In the genomic region with DNA sequence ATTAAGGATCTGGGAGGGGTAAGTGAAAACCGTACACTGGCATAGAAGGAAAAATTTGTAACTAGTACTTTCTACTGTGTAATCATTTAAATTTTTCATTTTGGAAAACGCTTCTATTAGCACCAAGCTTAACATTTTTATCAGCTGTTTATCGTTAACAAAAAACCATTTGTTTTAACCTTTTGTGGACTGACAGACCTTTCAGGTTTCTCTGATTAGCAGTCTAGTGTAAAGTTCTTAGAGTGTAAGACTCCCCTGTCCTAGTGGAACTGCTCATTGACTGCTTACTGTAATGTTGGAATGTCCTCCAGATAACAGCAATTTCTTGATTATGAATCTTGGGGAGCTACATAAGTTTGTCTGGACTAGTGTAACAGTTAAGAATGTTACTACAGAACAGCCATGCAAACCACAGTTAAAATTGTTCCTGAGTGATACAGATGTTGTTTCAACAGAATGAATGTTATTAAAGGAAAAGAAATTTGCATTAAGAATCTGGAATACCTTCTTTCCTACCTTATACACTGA, we compare ENCODE assay signal across 2 cellular contexts.
TF ChIP-seq lines count a peak whose summit lies in the region.

No MANE protein-coding gene starts in this region.

TF ChIP-seq in K562, 482 proteins besides CTCF, POLR2A, EP300 and RAD21 (continues in another document):
- TF ChIP-seq GATAD2B (IDR thresholded peaks at IDR 0.05; ENCODE audit: borderline replicate concordance) (peak; percentile 27; the same call in 1 of the 2 replicates), RBFOX2 (IDR thresholded peaks at IDR 0.05; ENCODE audit: low read depth, low read length) (peak; percentile 50), ZNF668 (CRISPR knock-in tag; IDR thresholded peaks at IDR 0.05) (0 out of 2 replicates have a peak, but pooled peaks have one; percentile 26), NCOA2 (IDR thresholded peaks at IDR 0.05; ENCODE audit: partially characterized antibody in 2 of 2) (peak in 1 of 2 experiments; percentile 9), NCOR1 (IDR thresholded peaks at IDR 0.05) (0 out of 2 replicates have a peak, but pooled peaks have one; percentile 3), HDAC1 (IDR thresholded peaks at IDR 0.05) (peak in 1 of 2 experiments; percentile 16; a peak in 1 of 4 replicates), HMBOX1 (IDR thresholded peaks at IDR 0.05) (0 out of 2 replicates have a peak, but pooled peaks have one; percentile 18), CBX5 (IDR thresholded peaks at IDR 0.05; ENCODE audit: borderline replicate concordance, low read depth) (no peak), ZNF311 (CRISPR knock-in tag; IDR thresholded peaks at IDR 0.05) (no peak)
- TF ChIP-seq, protein P1, sequence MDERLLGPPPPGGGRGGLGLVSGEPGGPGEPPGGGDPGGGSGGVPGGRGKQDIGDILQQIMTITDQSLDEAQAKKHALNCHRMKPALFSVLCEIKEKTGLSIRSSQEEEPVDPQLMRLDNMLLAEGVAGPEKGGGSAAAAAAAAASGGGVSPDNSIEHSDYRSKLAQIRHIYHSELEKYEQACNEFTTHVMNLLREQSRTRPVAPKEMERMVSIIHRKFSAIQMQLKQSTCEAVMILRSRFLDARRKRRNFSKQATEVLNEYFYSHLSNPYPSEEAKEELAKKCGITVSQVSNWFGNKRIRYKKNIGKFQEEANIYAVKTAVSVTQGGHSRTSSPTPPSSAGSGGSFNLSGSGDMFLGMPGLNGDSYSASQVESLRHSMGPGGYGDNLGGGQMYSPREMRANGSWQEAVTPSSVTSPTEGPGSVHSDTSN (CRISPR knock-in tag; IDR thresholded peaks at IDR 0.05; ENCODE audit: low read depth), result no peak
- TF ChIP-seq, protein P1 (tag; conservative IDR thresholded peaks at IDR 0.05; ENCODE audit: low read depth), result 0 out of 2 replicates have a peak, but pooled peaks have one; percentile 29
- TF ChIP-seq, protein P2, sequence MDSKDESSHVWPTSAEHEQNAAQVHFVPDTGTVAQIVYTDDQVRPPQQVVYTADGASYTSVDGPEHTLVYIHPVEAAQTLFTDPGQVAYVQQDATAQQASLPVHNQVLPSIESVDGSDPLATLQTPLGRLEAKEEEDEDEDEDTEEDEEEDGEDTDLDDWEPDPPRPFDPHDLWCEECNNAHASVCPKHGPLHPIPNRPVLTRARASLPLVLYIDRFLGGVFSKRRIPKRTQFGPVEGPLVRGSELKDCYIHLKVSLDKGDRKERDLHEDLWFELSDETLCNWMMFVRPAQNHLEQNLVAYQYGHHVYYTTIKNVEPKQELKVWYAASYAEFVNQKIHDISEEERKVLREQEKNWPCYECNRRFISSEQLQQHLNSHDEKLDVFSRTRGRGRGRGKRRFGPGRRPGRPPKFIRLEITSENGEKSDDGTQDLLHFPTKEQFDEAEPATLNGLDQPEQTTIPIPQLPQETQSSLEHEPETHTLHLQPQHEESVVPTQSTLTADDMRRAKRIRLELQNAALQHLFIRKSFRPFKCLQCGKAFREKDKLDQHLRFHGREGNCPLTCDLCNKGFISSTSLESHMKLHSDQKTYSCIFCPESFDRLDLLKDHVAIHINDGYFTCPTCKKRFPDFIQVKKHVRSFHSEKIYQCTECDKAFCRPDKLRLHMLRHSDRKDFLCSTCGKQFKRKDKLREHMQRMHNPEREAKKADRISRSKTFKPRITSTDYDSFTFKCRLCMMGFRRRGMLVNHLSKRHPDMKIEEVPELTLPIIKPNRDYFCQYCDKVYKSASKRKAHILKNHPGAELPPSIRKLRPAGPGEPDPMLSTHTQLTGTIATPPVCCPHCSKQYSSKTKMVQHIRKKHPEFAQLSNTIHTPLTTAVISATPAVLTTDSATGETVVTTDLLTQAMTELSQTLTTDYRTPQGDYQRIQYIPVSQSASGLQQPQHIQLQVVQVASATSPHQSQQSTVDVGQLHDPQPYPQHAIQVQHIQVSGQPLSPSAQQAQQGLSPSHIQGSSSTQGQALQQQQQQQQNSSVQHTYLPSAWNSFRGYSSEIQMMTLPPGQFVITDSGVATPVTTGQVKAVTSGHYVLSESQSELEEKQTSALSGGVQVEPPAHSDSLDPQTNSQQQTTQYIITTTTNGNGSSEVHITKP (IDR thresholded peaks at IDR 0.05; ENCODE audit: partially characterized antibody), result peak; percentile 82

TF ChIP-seq in neural cell, 6 proteins besides CTCF, POLR2A, EP300 and RAD21:
- no peak for TF ChIP-seq POLR2AphosphoS5 (IDR thresholded peaks at IDR 0.05)
- TF ChIP-seq, protein P3, sequence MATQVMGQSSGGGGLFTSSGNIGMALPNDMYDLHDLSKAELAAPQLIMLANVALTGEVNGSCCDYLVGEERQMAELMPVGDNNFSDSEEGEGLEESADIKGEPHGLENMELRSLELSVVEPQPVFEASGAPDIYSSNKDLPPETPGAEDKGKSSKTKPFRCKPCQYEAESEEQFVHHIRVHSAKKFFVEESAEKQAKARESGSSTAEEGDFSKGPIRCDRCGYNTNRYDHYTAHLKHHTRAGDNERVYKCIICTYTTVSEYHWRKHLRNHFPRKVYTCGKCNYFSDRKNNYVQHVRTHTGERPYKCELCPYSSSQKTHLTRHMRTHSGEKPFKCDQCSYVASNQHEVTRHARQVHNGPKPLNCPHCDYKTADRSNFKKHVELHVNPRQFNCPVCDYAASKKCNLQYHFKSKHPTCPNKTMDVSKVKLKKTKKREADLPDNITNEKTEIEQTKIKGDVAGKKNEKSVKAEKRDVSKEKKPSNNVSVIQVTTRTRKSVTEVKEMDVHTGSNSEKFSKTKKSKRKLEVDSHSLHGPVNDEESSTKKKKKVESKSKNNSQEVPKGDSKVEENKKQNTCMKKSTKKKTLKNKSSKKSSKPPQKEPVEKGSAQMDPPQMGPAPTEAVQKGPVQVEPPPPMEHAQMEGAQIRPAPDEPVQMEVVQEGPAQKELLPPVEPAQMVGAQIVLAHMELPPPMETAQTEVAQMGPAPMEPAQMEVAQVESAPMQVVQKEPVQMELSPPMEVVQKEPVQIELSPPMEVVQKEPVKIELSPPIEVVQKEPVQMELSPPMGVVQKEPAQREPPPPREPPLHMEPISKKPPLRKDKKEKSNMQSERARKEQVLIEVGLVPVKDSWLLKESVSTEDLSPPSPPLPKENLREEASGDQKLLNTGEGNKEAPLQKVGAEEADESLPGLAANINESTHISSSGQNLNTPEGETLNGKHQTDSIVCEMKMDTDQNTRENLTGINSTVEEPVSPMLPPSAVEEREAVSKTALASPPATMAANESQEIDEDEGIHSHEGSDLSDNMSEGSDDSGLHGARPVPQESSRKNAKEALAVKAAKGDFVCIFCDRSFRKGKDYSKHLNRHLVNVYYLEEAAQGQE (IDR thresholded peaks at IDR 0.05; ENCODE audit: borderline replicate concordance), result no peak
- no peak for TF ChIP-seq MXI1 (conservative IDR thresholded peaks at IDR 0.05; ENCODE audit: poor library complexity, severe bottlenecking)
- TF ChIP-seq TAF1 (IDR thresholded peaks at IDR 0.05; ENCODE audit: low read depth), result no peak
- no peak for TF ChIP-seq EZH2 (IDR thresholded peaks at IDR 0.05; ENCODE audit: borderline replicate concordance, insufficient read depth, low read length, poor library complexity, severe bottlenecking)
- TF ChIP-seq SMC3 (conservative IDR thresholded peaks at IDR 0.05; ENCODE audit: poor library complexity), result no peak
